8 cellular contexts compared by ENCODE assay signal in the genomic region with DNA sequence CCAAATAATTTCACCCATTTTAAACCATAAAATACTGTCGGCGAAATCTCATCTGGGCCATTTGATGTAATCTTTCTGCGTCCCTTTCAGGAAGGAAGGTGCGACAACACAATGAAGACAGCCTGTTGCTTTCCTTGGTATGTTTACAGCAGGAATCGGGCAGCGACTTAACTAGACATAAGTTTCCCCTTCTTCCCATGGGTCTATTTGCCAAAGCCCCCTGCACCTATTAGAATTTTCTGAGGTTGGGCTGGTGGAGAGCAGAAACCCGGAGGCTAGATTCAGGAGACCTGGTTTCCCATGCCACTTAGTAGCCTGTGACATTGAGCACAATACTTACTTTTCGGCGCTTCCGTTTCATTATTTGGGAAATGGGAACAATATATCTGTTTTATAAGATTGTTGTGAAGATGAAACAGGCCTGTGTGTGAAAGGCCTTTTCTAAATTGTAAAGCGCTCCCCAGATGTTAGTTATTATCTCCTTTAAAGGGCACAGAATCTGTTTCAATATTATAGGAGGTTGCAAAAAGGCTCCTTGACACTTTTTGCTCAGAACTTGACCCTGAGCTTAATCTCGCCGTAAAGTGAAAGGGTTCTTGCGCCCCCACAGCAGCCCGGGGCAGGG. TPM values are rescaled to one million over a fixed set of nuclear protein-coding genes. Genes with fewer than 3 reads are reported as not detected.
DNase-seq lines count a peak whose midpoint lies in the region; ATAC-seq, FAIRE-seq and TF ChIP-seq lines count a peak whose summit lies in the region.

No MANE protein-coding gene starts in this region.

- ATAC-seq in left lung (no peak), thoracic aorta (ENCODE audit: insufficient number of reproducible peaks, low FRiP score, low read depth) (peak; percentile 2)

- H4K20me1 ChIP-seq in Karpas-422 (ENCODE audit: insufficient read depth, low read depth, low read length) (no peaks in the 10 kb centered on the region), astrocyte (ENCODE audit: insufficient read depth, low read length) (no peaks in the 10 kb centered on the region)

- H3K27ac ChIP-seq in Karpas-422 (ENCODE audit: low read length) (no peak overlapping the region), astrocyte (ENCODE audit: low read depth, low read length) (peak overlapping the region; percentile 58), left lung (peak overlapping the region; percentile 96 to 99), thoracic aorta (peak overlapping the region; percentile 88 to 95)

- TF ChIP-seq CTCF in BE2C (IDR thresholded peaks at IDR 0.05; ENCODE audit: low read depth, low read length) (no peak), astrocyte (IDR thresholded peaks at IDR 0.05; ENCODE audit: insufficient read depth, low read depth, low read length) (no peak), left lung (IDR thresholded peaks at IDR 0.05) (no peak), thoracic aorta (IDR thresholded peaks at IDR 0.05) (no peak)

- H3K9ac ChIP-seq in Karpas-422 (ENCODE audit: low read length) (peak overlapping the region; percentile 67), astrocyte (ENCODE audit: low read length) (peak overlapping the region; percentile 84)

- DNase-seq in BE2C (no peak), Karpas-422 (no peak), astrocyte (ENCODE audit: low read depth) (no peak), left lung (no peak), thoracic aorta (ENCODE audit: low spot score) (no peak), COLO668 (lab: John Stamatoyannopoulos, UW; ENCODE audit: unreplicated experiment) (no peak), NCI-H446 treated with DMSO at 0.1 percent for 48 hours (lab: John Stamatoyannopoulos, UW) (no peak), cerebellar cortex (ENCODE audit: low spot score) (no peak)

- H3K4me3 ChIP-seq in BE2C (ENCODE audit: low read depth, low read length) = peak overlapping the region; percentile 68
- H3K4me3 ChIP-seq in Karpas-422 (ENCODE audit: low read length) = peak overlapping the region; percentile 77
- H3K4me3 ChIP-seq in astrocyte (ENCODE audit: insufficient read depth, low read depth, low read length) = peak overlapping the region; percentile 64
- H3K4me3 ChIP-seq in left lung = peak overlapping the region; percentile 88 to 90
- H3K4me3 ChIP-seq in thoracic aorta = peak overlapping the region; percentile 92

- H3K27me3 Mint-ChIP-seq in astrocyte (ENCODE audit: low read depth, unreplicated experiment) = peaks cover 2% of the 10 kb centered on the region

- no peaks in the 10 kb centered on the region for H3K9me2 ChIP-seq in Karpas-422 (replicated peaks; ENCODE audit: insufficient read depth, low read length)

- H2AFZ ChIP-seq in Karpas-422 (ENCODE audit: low read length) = peak overlapping the region; percentile 91; the same call in 1 of the 2 replicates
- peak overlapping the region; percentile 57 for H2AFZ ChIP-seq in astrocyte (ENCODE audit: low read depth, low read length)

- H3K4me1 ChIP-seq in BE2C (no peaks in the 10 kb centered on the region), Karpas-422 (ENCODE audit: low read length) (peaks cover 64% of the 10 kb centered on the region), astrocyte (ENCODE audit: insufficient read depth, low read length) (peaks cover 10% of the 10 kb centered on the region), left lung (peaks cover 7 to 46% of the 10 kb centered on the region in 2 donors), thoracic aorta (ENCODE audit: control insufficient read depth in 1 of 2, low read depth in 2 of 2) (peaks cover 13 to 38% of the 10 kb centered on the region in 2 donors)

- peaks cover 5% of the 10 kb centered on the region for H3K4me1 Mint-ChIP-seq in astrocyte (ENCODE audit: low read depth, unreplicated experiment)

- H3K36me3 Mint-ChIP-seq in astrocyte (ENCODE audit: low read depth, unreplicated experiment) = peaks cover 5% of the 10 kb centered on the region

- intact Hi-C loops in left lung (cut with DNase I) = loop anchor here in 1 of 2 donors (10.0 kb wide), 1 partner anchor 71 kb away; no protein-coding TSS in a partner anchor

- no peak for FAIRE-seq in astrocyte (lab: Jason Lieb, UNC)

- peak overlapping the region; percentile 68 for H3K27ac Mint-ChIP-seq in astrocyte (ENCODE audit: unreplicated experiment)

- H3K9me3 ChIP-seq in BE2C (no peaks in the 10 kb centered on the region), Karpas-422 (ENCODE audit: low read length) (no peaks in the 10 kb centered on the region), astrocyte (ENCODE audit: insufficient read depth, low read depth, low read length) (no peaks in the 10 kb centered on the region), left lung (no peaks in the 10 kb centered on the region), thoracic aorta (no peaks in the 10 kb centered on the region)

- H3K4me3 Mint-ChIP-seq in astrocyte (ENCODE audit: unreplicated experiment) = peak overlapping the region; percentile 80

- no peaks in the 10 kb centered on the region for H3K27me3 ChIP-seq in BE2C
- H3K27me3 ChIP-seq in Karpas-422 (ENCODE audit: low read length) = no peaks in the 10 kb centered on the region
- no peaks in the 10 kb centered on the region for H3K27me3 ChIP-seq in astrocyte (ENCODE audit: insufficient read depth, low read length)
- H3K27me3 ChIP-seq in left lung = no peaks in the 10 kb centered on the region
- H3K27me3 ChIP-seq in thoracic aorta (replicated peaks; ENCODE audit: insufficient read depth) = no peaks in the 10 kb centered on the region

- H3K9me3 Mint-ChIP-seq in astrocyte (ENCODE audit: unreplicated experiment) = no peaks in the 10 kb centered on the region

- no peaks in the 10 kb centered on the region for H3K36me3 ChIP-seq in BE2C
- no peaks in the 10 kb centered on the region for H3K36me3 ChIP-seq in Karpas-422 (ENCODE audit: insufficient read depth, low read length)
- no peaks in the 10 kb centered on the region for H3K36me3 ChIP-seq in astrocyte (ENCODE audit: insufficient read depth, low read length)
- H3K36me3 ChIP-seq in left lung = no peaks in the 10 kb centered on the region
- peaks cover 5% of the 10 kb centered on the region for H3K36me3 ChIP-seq in thoracic aorta

- H3K79me2 ChIP-seq in Karpas-422 (ENCODE audit: low read length) (no peaks in the 10 kb centered on the region), astrocyte (ENCODE audit: insufficient read depth, low read length) (no peaks in the 10 kb centered on the region)

- H3K4me2 ChIP-seq in Karpas-422 (ENCODE audit: low read depth, low read length, poor library complexity, severe bottlenecking) (peak overlapping the region; percentile 84), astrocyte (ENCODE audit: low read length) (peak overlapping the region; percentile 84)

RNA-seq across cellular contexts. Expression of a gene that starts 0.6 kb away (rescaled TPM):
- 11.4 TPM for polyA plus RNA-seq in BE2C (2012; ENCODE audit: insufficient read depth, insufficient read length, low read depth)
- total RNA-seq in Karpas-422 (2014; rRNA removed; shearing (Covaris generic); ENCODE audit: low replicate concordance) = 4.0 and 6.6 TPM in 2 replicates
- total RNA-seq in astrocyte (55.3 and 58.2 TPM in 2 replicates), left lung (10 to 100 TPM; 79.1 to 86.0 TPM), thoracic aorta (10 to 100 TPM; 51.9 to 93.2 TPM)

RNA-seq across cellular contexts. Expression of a gene that starts 42.0 kb away (rescaled TPM):
- polyA plus RNA-seq in BE2C (2012; ENCODE audit: insufficient read depth, insufficient read length, low read depth) = not detected
- total RNA-seq in Karpas-422 (2014; rRNA removed; shearing (Covaris generic); ENCODE audit: low replicate concordance) = not detected in 2 replicates
- total RNA-seq in astrocyte (not detected in 2 replicates), left lung (1 to 10 TPM; 1.7 to 2.1 TPM), thoracic aorta (not detected)
